In the genomic region with DNA sequence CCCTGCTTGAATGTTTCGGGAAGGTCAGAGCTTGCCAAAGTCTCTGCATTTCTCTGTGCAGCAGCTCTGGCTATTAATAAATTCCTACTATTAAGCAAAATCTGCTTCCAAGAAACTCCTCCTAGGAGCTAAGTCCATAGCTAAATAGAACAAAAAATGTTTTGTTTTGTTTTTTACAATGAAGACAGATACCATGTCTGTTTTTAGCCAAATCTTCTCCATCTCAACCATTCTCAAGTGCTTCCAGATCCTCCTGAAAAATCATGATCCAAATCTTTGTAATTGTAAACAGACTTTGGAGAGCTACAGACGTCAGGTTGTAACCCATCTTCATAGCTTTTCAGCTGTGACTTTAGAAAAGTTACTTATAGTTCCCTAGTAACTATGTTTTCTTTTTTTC, we compare ENCODE assay signal across 20 cellular contexts.
"Had no signal": no experiment of that assay in that cellular context is flagged by ENCODE, and none has a peak within 500 bp of the region (broad histone marks: within the 10 kb centered on the region; RNA-seq: fewer than 3 reads in every experiment).

No MANE protein-coding gene starts in this region.

- H3K27me3 ChIP-seq: colonic mucosa, esophagus muscularis mucosa, gastrocnemius medialis, left lung had no signal

- H3K27ac ChIP-seq: colonic mucosa, esophagus muscularis mucosa, gastrocnemius medialis, heart right ventricle, left lung had no signal

- H3K9me3 ChIP-seq: colonic mucosa, esophagus muscularis mucosa, gastrocnemius medialis had no signal

- H3K4me3 ChIP-seq: colonic mucosa, esophagus muscularis mucosa, gastrocnemius medialis, heart right ventricle, left lung, lung had no signal

- H3K4me1 ChIP-seq: colonic mucosa, gastrocnemius medialis, heart right ventricle, left lung had no signal

- H3K36me3 ChIP-seq: colonic mucosa, esophagus muscularis mucosa, gastrocnemius medialis, heart right ventricle, left lung had no signal

- DNase-seq: colonic mucosa; cortex of kidney; effector CD8-positive, alpha-beta T cell; effector memory CD8-positive, alpha-beta T cell; endodermal cell; foreskin fibroblast; foreskin melanocyte; gastrocnemius medialis; glutamatergic neuron; head of caudate nucleus; heart right ventricle; hippocampal formation; left cardiac atrium; left lung; left ventricle myocardium superior; mammary epithelial cell; mesendoderm; midbrain had no signal

- ATAC-seq: effector memory CD8-positive, alpha-beta T cell; gastrocnemius medialis; left cardiac atrium; left lung; left ventricle myocardium superior had no signal
